Comparison of ENCODE assay signal across 17 cellular contexts in the genomic region with DNA sequence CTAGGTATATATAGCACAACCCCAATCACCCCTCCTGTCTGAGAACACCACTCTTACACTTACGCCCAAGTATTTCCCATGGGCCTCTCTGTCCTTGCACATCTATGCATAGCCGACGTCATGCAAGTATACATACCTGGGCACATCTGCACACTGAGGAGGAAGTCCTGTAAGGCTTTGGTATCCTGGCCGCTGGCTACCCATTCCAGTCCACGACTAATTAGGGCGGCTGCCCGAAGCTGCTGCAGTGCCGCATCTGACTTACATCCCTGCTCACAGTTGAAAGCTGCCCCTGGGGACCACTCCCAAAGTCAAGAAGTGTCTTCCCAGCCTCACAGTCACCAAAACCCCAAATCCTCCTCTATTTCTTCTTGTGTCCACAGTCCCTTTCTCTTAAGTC. TPM values are rescaled to one million over a fixed set of nuclear protein-coding genes. Genes with fewer than 3 reads are reported as not detected.
DNase-seq lines count a peak whose midpoint lies in the region; ATAC-seq and TF ChIP-seq lines count a peak whose summit lies in the region.
"Had no signal": no experiment of that assay in that cellular context is flagged by ENCODE, and none has a peak within 500 bp of the region (broad histone marks: within the 10 kb centered on the region; RNA-seq: fewer than 3 reads in every experiment).

No MANE protein-coding gene starts in this region.

- no peak for DNase-seq in activated CD8-positive, alpha-beta memory T cell treated with anti-CD3 and anti-CD28 coated beads, Interleukin-2, amount 10 ng/mL, durations not matched to agents 7 days and 5 days
- no peak for DNase-seq in activated CD8-positive, alpha-beta memory T cell treated with anti-CD3 and anti-CD28 coated beads for 24 hours
- DNase-seq in CD4-positive, CD25-positive, alpha-beta regulatory T cell: no peak
- no peak for DNase-seq in NCI-H2081 (lab: John Stamatoyannopoulos, UW)
- no peak for DNase-seq in activated CD4-positive, alpha-beta T cell treated with anti-CD3 and anti-CD28 coated beads, Interleukin-2, amount 10 ng/mL, durations not matched to agents 7 days and 5 days
- no peak for DNase-seq in NCI-H187 (lab: John Stamatoyannopoulos, UW)
- DNase-seq: C1 segment of cervical spinal cord; CD8-positive, alpha-beta T cell; COR-L47; DMS153; DMS79 treated with DMSO at 0.1 percent for 48 hours; EL; H7 had no signal

- peak overlapping the region; percentile 8 for H3K27ac Mint-ChIP-seq in activated CD8-positive, alpha-beta memory T cell treated with anti-CD3 and anti-CD28 coated beads, Interleukin-2, amount 10 ng/mL, durations not matched to agents 7 days and 5 days
- H3K27ac Mint-ChIP-seq in CD4-positive, CD25-positive, alpha-beta regulatory T cell: no peak overlapping the region
- H3K27ac Mint-ChIP-seq in IgD-negative memory B cell (peak overlapping the region in 1 of 3 donors; percentile 88), nephron (peak overlapping the region in 2 of 3 experiments; percentile 34 to 46)
- no peak overlapping the region for H3K27ac Mint-ChIP-seq in activated CD4-positive, alpha-beta T cell treated with anti-CD3 and anti-CD28 coated beads, Interleukin-2, amount 10 ng/mL, durations not matched to agents 7 days and 5 days
- H3K27ac Mint-ChIP-seq: B cell; CD8-positive, alpha-beta T cell; GM23338 had no signal

- no peaks in the 10 kb centered on the region for H3K27me3 Mint-ChIP-seq in activated CD8-positive, alpha-beta memory T cell treated with anti-CD3 and anti-CD28 coated beads, Interleukin-2, amount 10 ng/mL, durations not matched to agents 7 days and 5 days
- H3K27me3 Mint-ChIP-seq in CD4-positive, CD25-positive, alpha-beta regulatory T cell: no peaks in the 10 kb centered on the region
- H3K27me3 Mint-ChIP-seq in IgD-negative memory B cell (no peaks in the 10 kb centered on the region), nephron (ENCODE audit: low read depth) (no peaks in the 10 kb centered on the region)
- H3K27me3 Mint-ChIP-seq in activated CD4-positive, alpha-beta T cell treated with anti-CD3 and anti-CD28 coated beads, Interleukin-2, amount 10 ng/mL, durations not matched to agents 7 days and 5 days: no peaks in the 10 kb centered on the region
- H3K27me3 Mint-ChIP-seq: B cell had no signal

- peaks cover 11% of the 10 kb centered on the region for H3K36me3 ChIP-seq in CD4-positive, CD25-positive, alpha-beta regulatory T cell (ENCODE audit: control insufficient read depth, insufficient read depth, low read length)

- ATAC-seq in activated CD8-positive, alpha-beta memory T cell treated with anti-CD3 and anti-CD28 coated beads, Interleukin-2, amount 10 ng/mL, durations not matched to agents 7 days and 5 days: no peak
- ATAC-seq in CD4-positive, CD25-positive, alpha-beta regulatory T cell (ENCODE audit: low read depth in 2 of 2): no peak
- ATAC-seq: CD8-positive, alpha-beta T cell; GM23338 had no signal

- CTCF ChIA-PET in activated CD8-positive, alpha-beta memory T cell treated with anti-CD3 and anti-CD28 coated beads, Interleukin-2, amount 10 ng/mL, durations not matched to agents 7 days and 5 days (lab: Charles Lee): no interaction called here
- CTCF ChIA-PET in activated CD4-positive, alpha-beta T cell treated with anti-CD3 and anti-CD28 coated beads, Interleukin-2, amount 10 ng/mL, durations not matched to agents 7 days and 5 days (lab: Charles Lee): no interaction called here

- peaks cover 39% of the 10 kb centered on the region for H3K36me3 Mint-ChIP-seq in activated CD8-positive, alpha-beta memory T cell treated with anti-CD3 and anti-CD28 coated beads, Interleukin-2, amount 10 ng/mL, durations not matched to agents 7 days and 5 days
- peaks cover 8% of the 10 kb centered on the region for H3K36me3 Mint-ChIP-seq in CD4-positive, CD25-positive, alpha-beta regulatory T cell
- H3K36me3 Mint-ChIP-seq in IgD-negative memory B cell (peaks cover 13% of the 10 kb centered on the region), nephron (ENCODE audit: low read depth) (peaks cover 32% of the 10 kb centered on the region)
- peaks cover 57% of the 10 kb centered on the region for H3K36me3 Mint-ChIP-seq in activated CD4-positive, alpha-beta T cell treated with anti-CD3 and anti-CD28 coated beads, Interleukin-2, amount 10 ng/mL, durations not matched to agents 7 days and 5 days (ENCODE audit: low read depth)

- H3K27me3 ChIP-seq in CD4-positive, CD25-positive, alpha-beta regulatory T cell (ENCODE audit: control insufficient read depth, insufficient read depth, low read length): no peaks in the 10 kb centered on the region

- peaks cover 64% of the 10 kb centered on the region for H3K4me1 Mint-ChIP-seq in activated CD8-positive, alpha-beta memory T cell treated with anti-CD3 and anti-CD28 coated beads, Interleukin-2, amount 10 ng/mL, durations not matched to agents 7 days and 5 days
- peaks cover 8 to 56% (median 33%) of the 10 kb centered on the region in 4 donors for H3K4me1 Mint-ChIP-seq in CD4-positive, CD25-positive, alpha-beta regulatory T cell
- H3K4me1 Mint-ChIP-seq in IgD-negative memory B cell (peaks cover 24 to 37% (median 30%) of the 10 kb centered on the region in 3 donors), nephron (peaks cover 43% of the 10 kb centered on the region)
- H3K4me1 Mint-ChIP-seq in activated CD4-positive, alpha-beta T cell treated with anti-CD3 and anti-CD28 coated beads, Interleukin-2, amount 10 ng/mL, durations not matched to agents 7 days and 5 days: peaks cover 59% of the 10 kb centered on the region

- TF ChIP-seq CTCF in nephron (IDR thresholded peaks at IDR 0.05; ENCODE audit: unreplicated experiment in 3 of 3): no peak

- H3K9me3 ChIP-seq in CD4-positive, CD25-positive, alpha-beta regulatory T cell (ENCODE audit: control insufficient read depth in 2 of 2, low read length in 2 of 2): no peaks in the 10 kb centered on the region

- H3K4me1 ChIP-seq in CD4-positive, CD25-positive, alpha-beta regulatory T cell (ENCODE audit: control insufficient read depth, insufficient read depth, low read length, poor library complexity, severe bottlenecking): peaks cover 41% of the 10 kb centered on the region

- no peak overlapping the region for H3K27ac ChIP-seq in CD4-positive, CD25-positive, alpha-beta regulatory T cell (ENCODE audit: insufficient read depth, low read length, poor library complexity, severe bottlenecking)

- POLR2A ChIA-PET in activated CD4-positive, alpha-beta T cell treated with anti-CD3 and anti-CD28 coated beads, Interleukin-2, amount 10 ng/mL, durations not matched to agents 7 days and 5 days (lab: Charles Lee): no interaction called here

- no peaks in the 10 kb centered on the region for H3K9me3 Mint-ChIP-seq in activated CD8-positive, alpha-beta memory T cell treated with anti-CD3 and anti-CD28 coated beads, Interleukin-2, amount 10 ng/mL, durations not matched to agents 7 days and 5 days (ENCODE audit: low read depth)
- no peaks in the 10 kb centered on the region for H3K9me3 Mint-ChIP-seq in CD4-positive, CD25-positive, alpha-beta regulatory T cell
- H3K9me3 Mint-ChIP-seq in IgD-negative memory B cell (no peaks in the 10 kb centered on the region), nephron (no peaks in the 10 kb centered on the region)
- no peaks in the 10 kb centered on the region for H3K9me3 Mint-ChIP-seq in activated CD4-positive, alpha-beta T cell treated with anti-CD3 and anti-CD28 coated beads, Interleukin-2, amount 10 ng/mL, durations not matched to agents 7 days and 5 days
- H3K9me3 Mint-ChIP-seq: CD8-positive, alpha-beta T cell had no signal

- H3K4me3 ChIP-seq in CD4-positive, CD25-positive, alpha-beta regulatory T cell (ENCODE audit: low read depth, low read length): no peak overlapping the region
- H3K4me3 ChIP-seq: GM23338 had no signal

- H3K4me3 Mint-ChIP-seq in activated CD8-positive, alpha-beta memory T cell treated with anti-CD3 and anti-CD28 coated beads, Interleukin-2, amount 10 ng/mL, durations not matched to agents 7 days and 5 days: no peak overlapping the region
- peak overlapping the region in 3 of 4 donors; percentile 4 to 64 (median 34) for H3K4me3 Mint-ChIP-seq in CD4-positive, CD25-positive, alpha-beta regulatory T cell
- H3K4me3 Mint-ChIP-seq in IgD-negative memory B cell (peak overlapping the region in 3 of 4 donors; percentile 58 to 89 (median 68)), nephron (peak overlapping the region in 2 of 3 experiments; percentile 13 to 14)
- no peak overlapping the region for H3K4me3 Mint-ChIP-seq in activated CD4-positive, alpha-beta T cell treated with anti-CD3 and anti-CD28 coated beads, Interleukin-2, amount 10 ng/mL, durations not matched to agents 7 days and 5 days
- H3K4me3 Mint-ChIP-seq: B cell; CD8-positive, alpha-beta T cell; GM23338 had no signal

RNA-seq across cellular contexts. Expression of gene VCP, which starts 2.4 kb away (rescaled TPM):
- total RNA-seq in activated CD8-positive, alpha-beta memory T cell treated with anti-CD3 and anti-CD28 coated beads, Interleukin-2, amount 10 ng/mL, durations not matched to agents 7 days and 5 days: 100 to 1,000 TPM; 222 to 298 TPM
- total RNA-seq in CD4-positive, CD25-positive, alpha-beta regulatory T cell: 259 TPM
- polyA plus RNA-seq in CD4-positive, CD25-positive, alpha-beta regulatory T cell: 100 to 1,000 TPM; 205 to 260 (median 237) TPM
- polyA plus RNA-seq in IgD-negative memory B cell: 200 TPM
- total RNA-seq in activated CD4-positive, alpha-beta T cell treated with anti-CD3 and anti-CD28 coated beads, Interleukin-2, amount 10 ng/mL, durations not matched to agents 7 days and 5 days: 100 to 1,000 TPM; 189 to 238 TPM

RNA-seq across cellular contexts. Expression of gene FANCG, which starts 5.0 kb away (rescaled TPM):
- total RNA-seq in activated CD8-positive, alpha-beta memory T cell treated with anti-CD3 and anti-CD28 coated beads, Interleukin-2, amount 10 ng/mL, durations not matched to agents 7 days and 5 days: 100 to 1,000 TPM; 121 to 141 TPM
- 23.7 TPM for total RNA-seq in CD4-positive, CD25-positive, alpha-beta regulatory T cell
- 10 to 100 TPM in 2 of 4 donors, 1 to 10 TPM in 2; 8.6 to 12.8 (median 9.6) TPM for polyA plus RNA-seq in CD4-positive, CD25-positive, alpha-beta regulatory T cell
- 15.9 TPM for polyA plus RNA-seq in IgD-negative memory B cell
- total RNA-seq in activated CD4-positive, alpha-beta T cell treated with anti-CD3 and anti-CD28 coated beads, Interleukin-2, amount 10 ng/mL, durations not matched to agents 7 days and 5 days: 100 to 1,000 TPM; 117 to 123 TPM

RNA-seq across cellular contexts. Expression of gene PIGO, which starts 21.6 kb away (rescaled TPM):
- total RNA-seq in activated CD8-positive, alpha-beta memory T cell treated with anti-CD3 and anti-CD28 coated beads, Interleukin-2, amount 10 ng/mL, durations not matched to agents 7 days and 5 days: 10 to 100 TPM; 28.5 to 31.6 TPM
- total RNA-seq in CD4-positive, CD25-positive, alpha-beta regulatory T cell: 18.3 TPM
- polyA plus RNA-seq in CD4-positive, CD25-positive, alpha-beta regulatory T cell: 10 to 100 TPM; 22.0 to 31.5 (median 26.4) TPM
- 23.9 TPM for polyA plus RNA-seq in IgD-negative memory B cell
- total RNA-seq in activated CD4-positive, alpha-beta T cell treated with anti-CD3 and anti-CD28 coated beads, Interleukin-2, amount 10 ng/mL, durations not matched to agents 7 days and 5 days: 10 to 100 TPM; 22.0 to 29.0 TPM

RNA-seq across cellular contexts. Expression of gene STOML2, which starts 28.1 kb away (rescaled TPM):
- total RNA-seq in activated CD8-positive, alpha-beta memory T cell treated with anti-CD3 and anti-CD28 coated beads, Interleukin-2, amount 10 ng/mL, durations not matched to agents 7 days and 5 days: 100 to 1,000 TPM; 145 to 169 TPM
- total RNA-seq in CD4-positive, CD25-positive, alpha-beta regulatory T cell: 35.7 TPM
- 100 to 1,000 TPM in 1 of 4 donors, 10 to 100 TPM in 3; 87.6 to 107 (median 93.7) TPM for polyA plus RNA-seq in CD4-positive, CD25-positive, alpha-beta regulatory T cell
- polyA plus RNA-seq in IgD-negative memory B cell: 89.9 TPM
- total RNA-seq in activated CD4-positive, alpha-beta T cell treated with anti-CD3 and anti-CD28 coated beads, Interleukin-2, amount 10 ng/mL, durations not matched to agents 7 days and 5 days: 100 to 1,000 TPM; 104 to 108 TPM

RNA-seq across cellular contexts. Expression of gene ATOSB, which starts 40.9 kb away (rescaled TPM):
- 10 to 100 TPM; 15.9 to 17.1 TPM for total RNA-seq in activated CD8-positive, alpha-beta memory T cell treated with anti-CD3 and anti-CD28 coated beads, Interleukin-2, amount 10 ng/mL, durations not matched to agents 7 days and 5 days
- 7.2 TPM for total RNA-seq in CD4-positive, CD25-positive, alpha-beta regulatory T cell
- polyA plus RNA-seq in CD4-positive, CD25-positive, alpha-beta regulatory T cell: 1 to 10 TPM; 2.1 to 5.1 (median 3.5) TPM
- polyA plus RNA-seq in IgD-negative memory B cell: 3.5 TPM
- total RNA-seq in activated CD4-positive, alpha-beta T cell treated with anti-CD3 and anti-CD28 coated beads, Interleukin-2, amount 10 ng/mL, durations not matched to agents 7 days and 5 days: 10 to 100 TPM; 15.6 to 17.6 TPM

Comparison
In these comparisons a context has a peak if more than half of its experiments do, and no peak if none do; other contexts are left out.
1. H3K27ac Mint-ChIP-seq: peak in activated CD8-positive, alpha-beta memory T cell treated with anti-CD3 and anti-CD28 coated beads, Interleukin-2, amount 10 ng/mL, durations not matched to agents 7 days and 5 days (single experiment) and nephron (2 of 3); none in CD4-positive, CD25-positive, alpha-beta regulatory T cell (0 of 3) and activated CD4-positive, alpha-beta T cell treated with anti-CD3 and anti-CD28 coated beads, Interleukin-2, amount 10 ng/mL, durations not matched to agents 7 days and 5 days (single experiment).
2. H3K4me3 Mint-ChIP-seq: peak in CD4-positive, CD25-positive, alpha-beta regulatory T cell (3 of 4), IgD-negative memory B cell (3 of 4) and nephron (2 of 3); none in activated CD8-positive, alpha-beta memory T cell treated with anti-CD3 and anti-CD28 coated beads, Interleukin-2, amount 10 ng/mL, durations not matched to agents 7 days and 5 days (single experiment) and activated CD4-positive, alpha-beta T cell treated with anti-CD3 and anti-CD28 coated beads, Interleukin-2, amount 10 ng/mL, durations not matched to agents 7 days and 5 days (single experiment).